In genomic region chr9:129006328-129007034, GRCh38 we compare ENCODE assay signal across 1 cellular context.
TF ChIP-seq lines count a peak whose summit lies in the region.

No MANE protein-coding gene starts in this region.

TF ChIP-seq in GM12878, 131 proteins besides CTCF, POLR2A, EP300 and RAD21:
- TF ChIP-seq SMAD5 (IDR thresholded peaks at IDR 0.05; ENCODE audit: low read depth) (0 out of 2 replicates have a peak, but pooled peaks have one; percentile 21), SMC3 (IDR thresholded peaks at IDR 0.05; ENCODE audit: borderline replicate concordance, low read length) (peak; percentile 21; the same call in 1 of the 2 replicates), PML (IDR thresholded peaks at IDR 0.05; ENCODE audit: low read length) (no peak), GATAD2B (conservative IDR thresholded peaks at IDR 0.05; ENCODE audit: low read depth) (no peak), ZBED1 (IDR thresholded peaks at IDR 0.05; ENCODE audit: borderline replicate concordance) (no peak), HSF1 (IDR thresholded peaks at IDR 0.05; ENCODE audit: low read depth, low read length) (no peak), IRF3 (IDR thresholded peaks at IDR 0.05) (no peak), RFX5 (IDR thresholded peaks at IDR 0.05; ENCODE audit: low read depth, low read length) (no peak), ZSCAN29 (IDR thresholded peaks at IDR 0.05) (0 out of 2 replicates have a peak, but pooled peaks have one; percentile 18), JUND (IDR thresholded peaks at IDR 0.05; ENCODE audit: low read depth, low read length) (no peak), BCL3 (IDR thresholded peaks at IDR 0.05; ENCODE audit: borderline replicate concordance, insufficient read depth, low read depth, low read length, poor library complexity, severe bottlenecking) (no peak), BRCA1 (IDR thresholded peaks at IDR 0.05; ENCODE audit: low read depth, low read length) (no peak), RUNX3 (IDR thresholded peaks at IDR 0.05; ENCODE audit: low read length) (no peak), MYB (IDR thresholded peaks at IDR 0.05; ENCODE audit: borderline replicate concordance, low read depth, low read length) (no peak), SPI1 (IDR thresholded peaks at IDR 0.05; ENCODE audit: borderline replicate concordance, insufficient read depth, low read depth, low read length) (no peak), ZZZ3 (IDR thresholded peaks at IDR 0.05; ENCODE audit: control insufficient read depth, insufficient read length, low read depth) (no peak), EZH2 (IDR thresholded peaks at IDR 0.05; ENCODE audit: borderline replicate concordance, control insufficient read depth, low read depth, low read length) (no peak), SMARCA5 (IDR thresholded peaks at IDR 0.05) (no peak), ZNF622 (IDR thresholded peaks at IDR 0.05) (no peak), MAX (IDR thresholded peaks at IDR 0.05; ENCODE audit: low read depth, low read length) (no peak), TCF12 (IDR thresholded peaks at IDR 0.05; ENCODE audit: low read depth, low read length) (0 out of 2 replicates have a peak, but pooled peaks have one; percentile 2), POU2F2 (IDR thresholded peaks at IDR 0.05; ENCODE audit: borderline replicate concordance, low read depth, low read length) (no peak), MEF2A (IDR thresholded peaks at IDR 0.05; ENCODE audit: insufficient read depth, low read depth, low read length) (no peak), TCF7 (IDR thresholded peaks at IDR 0.05; ENCODE audit: borderline replicate concordance) (no peak), ELK1 (IDR thresholded peaks at IDR 0.05; ENCODE audit: low read depth, low read length) (no peak)
